15 cellular contexts compared by ENCODE assay signal in the genomic region with DNA sequence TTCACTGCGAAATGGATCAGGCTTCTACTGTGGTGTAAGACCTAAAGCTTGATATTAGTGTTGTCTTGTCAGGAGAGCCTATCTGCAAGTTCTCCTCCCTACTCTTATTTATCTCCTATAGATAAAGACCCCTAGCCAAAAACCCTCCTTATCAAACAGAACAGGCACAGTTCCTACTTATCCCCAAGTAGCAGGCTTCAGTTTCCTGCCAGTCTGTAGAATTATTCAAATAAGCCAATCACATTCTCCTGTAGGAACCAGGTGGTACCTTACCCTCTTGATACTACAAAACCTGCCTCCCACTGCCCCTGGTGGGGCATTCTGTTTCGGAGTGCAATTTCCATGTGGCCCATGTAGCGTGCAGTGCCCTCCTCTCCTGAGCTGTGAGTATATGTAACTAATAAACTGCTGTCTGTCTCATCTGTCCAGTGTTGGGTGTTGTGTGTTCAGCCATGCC. TPM values are rescaled to one million over a fixed set of nuclear protein-coding genes. Genes with fewer than 3 reads are reported as not detected.
DNase-seq lines count a peak whose midpoint lies in the region; ATAC-seq, FAIRE-seq and TF ChIP-seq lines count a peak whose summit lies in the region.
"Had no signal": no experiment of that assay in that cellular context is flagged by ENCODE, and none has a peak within 500 bp of the region (broad histone marks: within the 10 kb centered on the region; RNA-seq: fewer than 3 reads in every experiment).

No MANE protein-coding gene starts in this region.

- peaks cover 3% of the 10 kb centered on the region for H3K36me3 Mint-ChIP-seq in activated CD4-positive, alpha-beta T cell treated with anti-CD3 and anti-CD28 coated beads, Interleukin-2, amount 10 ng/mL, durations not matched to agents 24 days and 14 days (ENCODE audit: low read depth)

- H3K4me1 ChIP-seq in K562 (replicated peaks in 1 of 2; ENCODE audit: control insufficient read depth in 2 of 2, insufficient read depth in 2 of 2, low read length in 2 of 2) (peaks cover 5 to 8% of the 10 kb centered on the region in 2 experiments; a peak in 3 of 5 replicates), mesodermal cell (ENCODE audit: control insufficient read depth, insufficient read depth, low read length, poor library complexity, severe bottlenecking) (no peaks in the 10 kb centered on the region)

- 0 out of 4 replicates have a peak overlapping the region, but pooled peaks of 1 of the 2 experiments have one; percentile 25 for H3K9ac ChIP-seq in K562 (ENCODE audit: insufficient read depth in 1 of 2, low read depth in 2 of 2, low read length in 2 of 2)

- no peak overlapping the region for H3K4me3 ChIP-seq in K562
- no peak overlapping the region for H3K4me3 ChIP-seq in mesodermal cell (ENCODE audit: extremely low read depth, insufficient read depth, low read length, poor library complexity, severe bottlenecking)

- no peaks in the 10 kb centered on the region for H3K79me2 ChIP-seq in K562 (ENCODE audit: control insufficient read depth, insufficient read depth, low read length)

- peak; percentile 86; the same call in 1 of the 2 replicates for TF ChIP-seq EP300 in K562 (IDR thresholded peaks at IDR 0.05; ENCODE audit: low read length)

- H3K9me3 Mint-ChIP-seq in activated CD4-positive, alpha-beta T cell treated with anti-CD3 and anti-CD28 coated beads, Interleukin-2, amount 10 ng/mL, durations not matched to agents 24 days and 14 days: no peaks in the 10 kb centered on the region

- in situ Hi-C loops in K562 (cut with MboI): no loop called here

- H3K36me3 ChIP-seq in K562 (ENCODE audit: control insufficient read depth, insufficient read depth, low read length): no peaks in the 10 kb centered on the region; the same call in 1 of the 3 replicates
- no peaks in the 10 kb centered on the region for H3K36me3 ChIP-seq in mesodermal cell (ENCODE audit: control insufficient read depth, insufficient read depth, low read length)

- H3K27ac ChIP-seq in K562 (ENCODE audit: extremely low read depth, low read depth, low read length) (peak overlapping the region; percentile 40), mesodermal cell (ENCODE audit: low read depth, low read length, severe bottlenecking) (peak overlapping the region; percentile 32)

- H3K4me3 Mint-ChIP-seq in activated CD4-positive, alpha-beta T cell treated with anti-CD3 and anti-CD28 coated beads, Interleukin-2, amount 10 ng/mL, durations not matched to agents 24 days and 14 days: no peak overlapping the region

- H3K27ac Mint-ChIP-seq in activated CD4-positive, alpha-beta T cell treated with anti-CD3 and anti-CD28 coated beads, Interleukin-2, amount 10 ng/mL, durations not matched to agents 24 days and 14 days: no peak overlapping the region

- no peaks in the 10 kb centered on the region for H4K20me1 ChIP-seq in K562 (replicated peaks; ENCODE audit: control insufficient read depth, insufficient read depth, low read length)

- H3K9me3 ChIP-seq in K562 (replicated peaks; ENCODE audit: control insufficient read depth, insufficient read depth, low read depth, low read length) (no peaks in the 10 kb centered on the region), mesodermal cell (ENCODE audit: control insufficient read depth, low read length) (no peaks in the 10 kb centered on the region)

- H3K27me3 ChIP-seq in K562 (ENCODE audit: control insufficient read depth in 2 of 2, insufficient read depth in 2 of 2, low read length in 2 of 2): no peaks in the 10 kb centered on the region

- CTCF ChIA-PET in K562 (lab: Yijun Ruan, JAX; ENCODE audit: low intra/inter-chr PET ratio): no interaction called here

- no TSS peak for BruUV-seq in K562 (replicated peaks; lab: Mats Ljungman, UMichigan)

- DNase-seq in GM12892 (ENCODE audit: insufficient read length) (no peak), OCI-M1 (lab: John Stamatoyannopoulos, UW) (peak; percentile 90), K562 (ENCODE audit: extremely low read depth in 1 of 4, low spot score in 3 of 4) (peak; percentile 40 to 67 (median 61)), mesenteric fat pad (ENCODE audit: low spot score) (no peak)
- no peak for DNase-seq in activated CD4-positive, alpha-beta T cell treated with anti-CD3 and anti-CD28 coated beads, Interleukin-2, amount 10 ng/mL, durations not matched to agents 24 days and 14 days
- DNase-seq in stimulated activated CD4-positive, alpha-beta T cell treated with anti-CD3 and anti-CD28 coated beads, Interleukin-4, amount 100 ng/mL, for 4 hours: no peak
- DNase-seq: AML-193, Calu3, GOT3, Karpas-422, NCI-H187, NCI-H345, NCI-H526, SHP77 treated with DMSO at 0.1 percent for 48 hours had no signal

- 4% methylated on average over 3 of the region's 3 CpGs for WGBS in K562 (ENCODE audit: insufficient coverage, low coverage, missing lambda C conversion rate)
- WGBS in mesodermal cell (ENCODE audit: insufficient coverage in 2 of 2), 2 experiments: no CpG with 5 or more reads among the region's 3 CpGs

- H3K9me1 ChIP-seq in K562 (ENCODE audit: control insufficient read depth, insufficient read depth, low read length): no peaks in the 10 kb centered on the region

- peak overlapping the region; percentile 35 for H2AFZ ChIP-seq in K562 (ENCODE audit: low read depth, low read length)

- TF ChIP-seq POLR2A in GM12892 (IDR thresholded peaks at IDR 0.05; ENCODE audit: low read depth, low read length) (no peak), K562 (conservative IDR thresholded peaks at IDR 0.05) (no peak)

- peak overlapping the region; percentile 49 for H3K4me2 ChIP-seq in K562 (ENCODE audit: insufficient read depth, low read length)

- peak; percentile 68 for ATAC-seq in K562

- peaks cover 7% of the 10 kb centered on the region for H3K4me1 Mint-ChIP-seq in activated CD4-positive, alpha-beta T cell treated with anti-CD3 and anti-CD28 coated beads, Interleukin-2, amount 10 ng/mL, durations not matched to agents 24 days and 14 days

- no peak for TF ChIP-seq RAD21 in K562 (CRISPR knock-in tag; conservative IDR thresholded peaks at IDR 0.05 in 1 of 2, IDR thresholded peaks at IDR 0.05 in 1 of 2)

- FAIRE-seq in GM12892 (lab: Jason Lieb, UNC) (peak; percentile 61), K562 (lab: Jason Lieb, UNC) (peak; percentile 59)

- intact Hi-C loops in K562 (cut with micrococcal nuclease): no loop called here
- intact Hi-C loops in activated CD4-positive, alpha-beta T cell treated with anti-CD3 and anti-CD28 coated beads, Interleukin-2, amount 10 ng/mL, durations not matched to agents 24 days and 14 days (cut with micrococcal nuclease): no loop called here

- peaks cover 20% of the 10 kb centered on the region for H3K27me3 Mint-ChIP-seq in activated CD4-positive, alpha-beta T cell treated with anti-CD3 and anti-CD28 coated beads, Interleukin-2, amount 10 ng/mL, durations not matched to agents 24 days and 14 days

- POLR2A ChIA-PET in K562 (lab: Yijun Ruan, JAX): interaction anchor here (0.6 kb wide), 1 partner anchor 59 kb away, joined by 3 read pairs; no protein-coding TSS in a partner anchor

- 0 out of 6 replicates have a peak, but pooled peaks of 1 of the 3 experiments have one; percentile 3 for TF ChIP-seq CTCF in K562 (IDR thresholded peaks at IDR 0.05 in 2 of 3, conservative IDR thresholded peaks at IDR 0.05 in 1 of 3; ENCODE audit: insufficient read depth in 2 of 3, low read depth in 1 of 3, low read length in 3 of 3)

TF ChIP-seq in K562, 482 proteins besides CTCF, POLR2A, EP300 and RAD21 (continues in another document):
- 0 out of 2 replicates have a peak, but pooled peaks have one; percentile 25 for TF ChIP-seq NFIC (IDR thresholded peaks at IDR 0.05)
- TF ChIP-seq MCM3 (IDR thresholded peaks at IDR 0.05): no peak
- TF ChIP-seq SMARCA4 (IDR thresholded peaks at IDR 0.05): peak; percentile 65; the same call in 1 of the 2 replicates
- TF ChIP-seq ZNF766 (CRISPR knock-in tag; conservative IDR thresholded peaks at IDR 0.05): 0 out of 2 replicates have a peak, but pooled peaks have one; percentile 49
- TF ChIP-seq ZBTB17 (CRISPR knock-in tag; IDR thresholded peaks at IDR 0.05): no peak
- 0 out of 2 replicates have a peak, but pooled peaks have one; percentile 12 for TF ChIP-seq FOSL1 (tag; conservative IDR thresholded peaks at IDR 0.05)
- TF ChIP-seq WHSC1 (IDR thresholded peaks at IDR 0.05; ENCODE audit: low read length): no peak
- TF ChIP-seq HSF4 (CRISPR knock-in tag; IDR thresholded peaks at IDR 0.05; ENCODE audit: borderline replicate concordance): 0 out of 2 replicates have a peak, but pooled peaks have one; percentile 22

RNA-seq across cellular contexts. Expression of a gene that starts 28.7 kb away (rescaled TPM):
- 29.8 TPM for polyA plus RNA-seq in GM12892 (2012; ENCODE audit: missing spikeins)
- 5.1 and 15.8 TPM in 2 replicates for total RNA-seq in K562 (2011; cell fraction: chromatin; rRNA removed; ENCODE audit: low replicate concordance)
- 2.6 and 3.2 TPM in 2 replicates for total RNA-seq in K562 (2011; cell fraction: nucleolus; rRNA removed)
- 4.5 and 7.9 TPM in 2 replicates for total RNA-seq in K562 (2011; cell fraction: nucleoplasm; rRNA removed)
- total RNA-seq in K562 (2014; rRNA removed): 30.2 and 31.4 TPM in 2 replicates
- total RNA-seq in K562 (2014; rRNA removed; fragmentation: Illumina TruSeq; extraction: Trizol): 41.1 and 46.3 TPM in 2 replicates
- total RNA-seq in K562 (2015; rRNA removed; fragmentation: Illumina TruSeq; extraction: Trizol): 39.5 and 41.0 TPM in 2 replicates
- total RNA-seq in K562 (2021): 33.6 and 37.6 TPM in 2 replicates
- 6.8 and 10.9 TPM in 2 replicates for polyA plus RNA-seq in K562 (2011; rRNA removed)
- 0.24 and 2.7 TPM in 2 replicates for polyA plus RNA-seq in K562 (2011; cell fraction: cytosol; rRNA removed)
- polyA plus RNA-seq in K562 (2011; cell fraction: nucleus; rRNA removed): 0.82 and 4.2 TPM in 2 replicates
- polyA plus RNA-seq in K562 (2012): 21.3 and 25.2 TPM in 2 replicates
- polyA plus RNA-seq in K562 (2014; fragmentation: Illumina TruSeq; extraction: Trizol): 34.4 and 42.0 TPM in 2 replicates
- 1 to 10 TPM; 6.7 to 7.5 TPM for polyA plus RNA-seq in K562 (2014; fragmentation: Nextera tagmentation; extraction: Ambion mirVana)
- polyA plus RNA-seq in K562 (2014; rRNA removed): 16.8 and 27.7 TPM in 2 replicates
- 4.3 and 13.1 TPM in 2 replicates for polyA minus RNA-seq in K562 (2011; rRNA and poly(A)+ RNA removed)
- 7.0 and 7.6 TPM in 2 replicates for polyA minus RNA-seq in K562 (2011; cell fraction: cytosol; rRNA and poly(A)+ RNA removed)
- 0.54 and 6.2 TPM in 2 replicates for polyA minus RNA-seq in K562 (2011; cell fraction: nucleus; rRNA and poly(A)+ RNA removed)
- 52.0 TPM for polyA plus RNA-seq in mesodermal cell (2013, experiment 1 of 2)
- 68.6 TPM for polyA plus RNA-seq in mesodermal cell (2013, experiment 2 of 2)
- 34.6 and 38.7 TPM in 2 replicates for total RNA-seq in activated CD4-positive, alpha-beta T cell treated with anti-CD3 and anti-CD28 coated beads, Interleukin-2, amount 10 ng/mL, durations not matched to agents 24 days and 14 days
- 31.2 TPM for total RNA-seq in mesenteric fat pad

Comparison
In these comparisons a context has a peak if more than half of its experiments do, and no peak if none do; other contexts are left out.
1. DNase-seq: peak in OCI-M1 (single experiment) and K562 (4 of 4); none in GM12892 (single experiment), activated CD4-positive, alpha-beta T cell treated with anti-CD3 and anti-CD28 coated beads, Interleukin-2, amount 10 ng/mL, durations not matched to agents 24 days and 14 days (single experiment), stimulated activated CD4-positive, alpha-beta T cell treated with anti-CD3 and anti-CD28 coated beads, Interleukin-4, amount 100 ng/mL, for 4 hours (0 of 2) and mesenteric fat pad (single experiment).